Comparison of ENCODE assay signal across 3 cellular contexts in genomic region chr2:155755481-155755880, GRCh38.
TF ChIP-seq lines count a peak whose summit lies in the region.

No MANE protein-coding gene starts in this region.

TF ChIP-seq in A549, 52 proteins besides CTCF, POLR2A, EP300 and RAD21 (continued from another document):
- TF ChIP-seq MAFK (IDR thresholded peaks at IDR 0.05; ENCODE audit: partially characterized antibody), result peak; percentile 61
- no peak for TF ChIP-seq KDM1A (IDR thresholded peaks at IDR 0.05; ENCODE audit: low read depth)
- no peak for TF ChIP-seq ESRRA (IDR thresholded peaks at IDR 0.05; ENCODE audit: borderline replicate concordance, low read length)
- TF ChIP-seq CEBPB (IDR thresholded peaks at IDR 0.05), result no peak

TF ChIP-seq in IMR-90, 13 proteins besides CTCF, POLR2A, EP300 and RAD21:
- TF ChIP-seq MAFK (IDR thresholded peaks at IDR 0.05; ENCODE audit: low read depth, low read length) (peak; percentile 81), CHD1 (IDR thresholded peaks at IDR 0.05; ENCODE audit: low read depth, low read length) (no peak)

TF ChIP-seq in H1, 55 proteins besides CTCF, POLR2A, EP300 and RAD21:
- TF ChIP-seq E2F6 (IDR thresholded peaks at IDR 0.05) (no peak), MAFK (IDR thresholded peaks at IDR 0.05; ENCODE audit: low read depth, low read length) (0 out of 2 replicates have a peak, but pooled peaks have one; percentile 28)
